9 cellular contexts compared by ENCODE assay signal in the genomic region with DNA sequence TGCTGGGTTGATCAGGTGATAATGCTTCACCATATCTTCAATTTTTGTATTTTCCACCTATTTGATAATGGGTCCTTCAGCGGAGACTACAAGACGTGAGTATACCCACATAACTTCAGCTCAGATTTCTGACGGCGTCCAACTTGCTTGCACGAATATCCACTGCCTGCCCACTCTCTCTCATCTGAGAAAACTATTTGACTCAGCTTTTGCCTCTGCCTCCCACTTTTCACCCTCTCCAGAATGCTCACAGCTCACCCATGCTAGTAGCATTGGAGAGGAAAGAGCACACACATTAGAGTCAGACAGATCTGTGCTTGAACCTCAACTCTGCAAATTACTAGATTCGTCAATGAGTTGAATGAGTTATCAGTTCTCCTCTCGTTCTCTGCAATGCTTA.
DNase-seq lines count a peak whose midpoint lies in the region; ATAC-seq, FAIRE-seq and TF ChIP-seq lines count a peak whose summit lies in the region.
"Had no signal": no experiment of that assay in that cellular context is flagged by ENCODE, and none has a peak within 500 bp of the region (broad histone marks: within the 10 kb centered on the region; RNA-seq: fewer than 3 reads in every experiment).

No MANE protein-coding gene starts in this region.

- H3K4me1 Mint-ChIP-seq in activated CD4-positive, alpha-beta T cell treated with anti-CD3 and anti-CD28 coated beads, Interleukin-2, amount 10 ng/mL, durations not matched to agents 24 days and 14 days: peaks cover 74% of the 10 kb centered on the region
- peaks cover 49% of the 10 kb centered on the region for H3K4me1 Mint-ChIP-seq in nephron

- peak overlapping the region; percentile 42 for H3K4me3 Mint-ChIP-seq in activated CD4-positive, alpha-beta T cell treated with anti-CD3 and anti-CD28 coated beads, Interleukin-2, amount 10 ng/mL, durations not matched to agents 24 days and 14 days
- H3K4me3 Mint-ChIP-seq in nephron: no peak overlapping the region

- TF ChIP-seq CTCF in nephron (IDR thresholded peaks at IDR 0.05; ENCODE audit: unreplicated experiment in 3 of 3): no peak
- TF ChIP-seq CTCF in pancreas (IDR thresholded peaks at IDR 0.05): no peak

- peaks cover 2 to 14% (median 7%) of the 10 kb centered on the region in 3 donors for H3K4me1 ChIP-seq in pancreas

- peak; percentile 41 for DNase-seq in NCI-H345 (lab: John Stamatoyannopoulos, UW)
- no peak for DNase-seq in NCI-H345 treated with DMSO at 0.1 percent for 48 hours (lab: John Stamatoyannopoulos, UW; ENCODE audit: unreplicated experiment)
- no peak for DNase-seq in activated CD4-positive, alpha-beta T cell treated with anti-CD3 and anti-CD28 coated beads, Interleukin-2, amount 10 ng/mL, durations not matched to agents 24 days and 14 days
- DNase-seq in LoVo (ENCODE audit: low spot score): no peak
- no peak for DNase-seq in pancreas
- no peak for DNase-seq in caudate nucleus (lab: John Stamatoyannopoulos, UW)
- DNase-seq: NCI-H446 treated with DMSO at 0.1 percent for 48 hours had no signal

- H3K27ac Mint-ChIP-seq in activated CD4-positive, alpha-beta T cell treated with anti-CD3 and anti-CD28 coated beads, Interleukin-2, amount 10 ng/mL, durations not matched to agents 24 days and 14 days: peak overlapping the region; percentile 98
- peak overlapping the region in 2 of 3 experiments; percentile 9 to 36 for H3K27ac Mint-ChIP-seq in nephron

- H3K36me3 Mint-ChIP-seq in activated CD4-positive, alpha-beta T cell treated with anti-CD3 and anti-CD28 coated beads, Interleukin-2, amount 10 ng/mL, durations not matched to agents 24 days and 14 days (ENCODE audit: low read depth): peaks cover 46% of the 10 kb centered on the region
- no peaks in the 10 kb centered on the region for H3K36me3 Mint-ChIP-seq in nephron (ENCODE audit: low read depth)

- H3K9me3 ChIP-seq in pancreas: no peaks in the 10 kb centered on the region

- H3K4me3 ChIP-seq in pancreas: no peak overlapping the region

- no peak for FAIRE-seq in pancreas (lab: Jason Lieb, UNC)

- H3K27ac ChIP-seq in pancreas (no peak overlapping the region), caudate nucleus (ENCODE audit: low read depth, low read length) (no peak overlapping the region)

- no peaks in the 10 kb centered on the region for H3K27me3 Mint-ChIP-seq in activated CD4-positive, alpha-beta T cell treated with anti-CD3 and anti-CD28 coated beads, Interleukin-2, amount 10 ng/mL, durations not matched to agents 24 days and 14 days
- peaks cover 9% of the 10 kb centered on the region for H3K27me3 Mint-ChIP-seq in nephron (ENCODE audit: low read depth)

- intact Hi-C loops in activated CD4-positive, alpha-beta T cell treated with anti-CD3 and anti-CD28 coated beads, Interleukin-2, amount 10 ng/mL, durations not matched to agents 24 days and 14 days (cut with micrococcal nuclease): loop anchor here (1.0 to 10.0 kb wide), 3 partner anchors 9 to 628 kb away; partner anchors contain the start of gene ZCCHC2
- intact Hi-C loops in pancreas (cut with DNase I): no loop called here

- no peaks in the 10 kb centered on the region for H3K9me3 Mint-ChIP-seq in activated CD4-positive, alpha-beta T cell treated with anti-CD3 and anti-CD28 coated beads, Interleukin-2, amount 10 ng/mL, durations not matched to agents 24 days and 14 days
- no peaks in the 10 kb centered on the region for H3K9me3 Mint-ChIP-seq in nephron

- H3K27me3 ChIP-seq in pancreas: no peaks in the 10 kb centered on the region

- peak; percentile 15 for ATAC-seq in HG02610 (IDR thresholded peaks at IDR 0.05; ENCODE audit: unreplicated experiment)
- no peak for ATAC-seq in pancreas

- WGBS in pancreas, 2 donors: 84 to 85% methylated on average over 7 of the region's 7 CpGs

- no peaks in the 10 kb centered on the region for H3K36me3 ChIP-seq in pancreas
